In genomic region chr2:152950125-152950524, GRCh38 we compare ENCODE assay signal across 12 cellular contexts.
DNase-seq lines count a peak whose midpoint lies in the region; ATAC-seq and TF ChIP-seq lines count a peak whose summit lies in the region.
"Had no signal": no experiment of that assay in that cellular context is flagged by ENCODE, and none has a peak within 500 bp of the region (broad histone marks: within the 10 kb centered on the region; RNA-seq: fewer than 3 reads in every experiment).

No MANE protein-coding gene starts in this region.

- peaks cover 0 to 6% of the 10 kb centered on the region in 2 donors for H3K27me3 Mint-ChIP-seq in natural killer cell treated with Interleukin-12 subunit alpha and Interleukin-12 subunit beta and Interleukin-15 and Interleukin-18, amount 100 ng/mL, for 72 hours
- H3K27me3 Mint-ChIP-seq: CD4-positive, alpha-beta memory T cell had no signal

- DNase-seq in ELF-1 (ENCODE audit: low read depth, low spot score) (peak; percentile 3), NB4 (ENCODE audit: low read depth) (peak; percentile 12), mammary epithelial cell (peak; percentile 39), myocyte (ENCODE audit: low read depth) (peak; percentile 56), inferior parietal cortex (ENCODE audit: extremely low spot score) (no peak)
- DNase-seq in natural killer cell treated with Interleukin-12 subunit alpha and Interleukin-12 subunit beta and Interleukin-15 and Interleukin-18, amount 100 ng/mL, for 72 hours (ENCODE audit: low spot score): no peak
- DNase-seq in stimulated activated naive CD4-positive, alpha-beta T cell treated with Interleukin-2 at 50 U/mL for 16 hours (lab: John Stamatoyannopoulos, UW): no peak
- DNase-seq: CD4-positive, alpha-beta memory T cell; NCI-H1694 treated with DMSO at 0.1 percent for 48 hours; stomach had no signal

- no peak for TF ChIP-seq POLR2A in NB4 (IDR thresholded peaks at IDR 0.05; ENCODE audit: extremely low read depth, insufficient read length)

- H3K9me3 ChIP-seq in mammary epithelial cell (replicated peaks; ENCODE audit: insufficient read depth, low read length): no peaks in the 10 kb centered on the region
- H3K9me3 ChIP-seq: stomach had no signal

- TF ChIP-seq CTCF in NB4 (IDR thresholded peaks at IDR 0.05; ENCODE audit: low read depth, low read length) (no peak), mammary epithelial cell (conservative IDR thresholded peaks at IDR 0.05 in 1 of 2, IDR thresholded peaks at IDR 0.05 in 1 of 2; ENCODE audit: extremely low read depth in 1 of 2, insufficient read depth in 1 of 2, low read depth in 1 of 2, low read length in 2 of 2) (no peak)

- H3K4me3 Mint-ChIP-seq in natural killer cell treated with Interleukin-12 subunit alpha and Interleukin-12 subunit beta and Interleukin-15 and Interleukin-18, amount 100 ng/mL, for 72 hours: no peak overlapping the region
- H3K4me3 Mint-ChIP-seq: CD4-positive, alpha-beta memory T cell had no signal

- no peak overlapping the region for H3K27ac ChIP-seq in mammary epithelial cell (ENCODE audit: insufficient read depth, low read depth, low read length)
- H3K27ac ChIP-seq: cardiac muscle cell, stomach had no signal

- H3K4me1 ChIP-seq in mammary epithelial cell (ENCODE audit: insufficient read depth, low read length): no peaks in the 10 kb centered on the region
- H3K4me1 ChIP-seq: stomach had no signal

- H3K4me1 Mint-ChIP-seq in natural killer cell treated with Interleukin-12 subunit alpha and Interleukin-12 subunit beta and Interleukin-15 and Interleukin-18, amount 100 ng/mL, for 72 hours (ENCODE audit: low read depth in 2 of 2): peaks cover 2 to 6% of the 10 kb centered on the region in 2 donors

- no peaks in the 10 kb centered on the region for H3K36me3 Mint-ChIP-seq in natural killer cell treated with Interleukin-12 subunit alpha and Interleukin-12 subunit beta and Interleukin-15 and Interleukin-18, amount 100 ng/mL, for 72 hours
- H3K36me3 Mint-ChIP-seq: CD4-positive, alpha-beta memory T cell had no signal

- no peak for ATAC-seq in natural killer cell treated with Interleukin-12 subunit alpha and Interleukin-12 subunit beta and Interleukin-15 and Interleukin-18, amount 100 ng/mL, for 72 hours
- no peak for ATAC-seq in GM18498 (IDR thresholded peaks at IDR 0.05; ENCODE audit: unreplicated experiment)

- H2AFZ ChIP-seq in mammary epithelial cell (ENCODE audit: low read depth, low read length): no peak overlapping the region

- WGBS in mammary epithelial cell (ENCODE audit: low coverage, missing lambda C conversion rate): 25% methylated on average over 2 of the region's 2 CpGs

- dilution Hi-C loops in mammary epithelial cell (cut with HindIII; ENCODE audit: low sequenced_read_pairs): no loop called here

- H3K9ac ChIP-seq in mammary epithelial cell (ENCODE audit: insufficient read depth, low read length): no peak overlapping the region

- H3K9me3 Mint-ChIP-seq in natural killer cell treated with Interleukin-12 subunit alpha and Interleukin-12 subunit beta and Interleukin-15 and Interleukin-18, amount 100 ng/mL, for 72 hours: peaks cover 3% of the 10 kb centered on the region

- no TSS peak for BruUV-seq in mammary epithelial cell (replicated peaks; lab: Mats Ljungman, UMichigan)

- intact Hi-C loops in mammary epithelial cell (cut with micrococcal nuclease): no loop called here

- no peak overlapping the region for H3K4me3 ChIP-seq in NB4 (ENCODE audit: low read depth, low read length)
- H3K4me3 ChIP-seq in mammary epithelial cell (replicated peaks in 1 of 3; ENCODE audit: insufficient read depth in 1 of 3, low read depth in 2 of 3, low read length in 3 of 3): no peak overlapping the region
- H3K4me3 ChIP-seq: cardiac muscle cell, stomach had no signal

- in situ Hi-C loops in mammary epithelial cell (cut with MboI; ENCODE audit: low sequenced_read_pairs in 2 of 2): no loop called here

- H3K4me2 ChIP-seq in mammary epithelial cell (ENCODE audit: insufficient read depth, low read depth, low read length): no peak overlapping the region

- no peaks in the 10 kb centered on the region for H3K79me2 ChIP-seq in mammary epithelial cell (ENCODE audit: insufficient read depth, low read length)

- no peak overlapping the region for H3K27ac Mint-ChIP-seq in natural killer cell treated with Interleukin-12 subunit alpha and Interleukin-12 subunit beta and Interleukin-15 and Interleukin-18, amount 100 ng/mL, for 72 hours
- H3K27ac Mint-ChIP-seq: CD4-positive, alpha-beta memory T cell had no signal

- H4K20me1 ChIP-seq in mammary epithelial cell (ENCODE audit: insufficient read depth, low read length): no peaks in the 10 kb centered on the region

- no peaks in the 10 kb centered on the region for H3K36me3 ChIP-seq in mammary epithelial cell (ENCODE audit: insufficient read depth, low read length)
- H3K36me3 ChIP-seq: cardiac muscle cell, stomach had no signal

- H3K27me3 ChIP-seq in mammary epithelial cell (ENCODE audit: insufficient read depth, low read length): no peaks in the 10 kb centered on the region
- H3K27me3 ChIP-seq: cardiac muscle cell, stomach had no signal

- CTCF ChIA-PET in mammary epithelial cell (lab: Charles Lee; ENCODE audit: low non-redundant PET): no interaction called here

Comparison
In these comparisons a context has a peak if more than half of its experiments do, and no peak if none do; other contexts are left out.
1. DNase-seq: peak in ELF-1 (single experiment), NB4 (single experiment), mammary epithelial cell (single experiment) and myocyte (single experiment); none in inferior parietal cortex (single experiment), natural killer cell treated with Interleukin-12 subunit alpha and Interleukin-12 subunit beta and Interleukin-15 and Interleukin-18, amount 100 ng/mL, for 72 hours (single experiment) and stimulated activated naive CD4-positive, alpha-beta T cell treated with Interleukin-2 at 50 U/mL for 16 hours (single experiment).